Comparison of ENCODE assay signal across 17 cellular contexts in the genomic region with DNA sequence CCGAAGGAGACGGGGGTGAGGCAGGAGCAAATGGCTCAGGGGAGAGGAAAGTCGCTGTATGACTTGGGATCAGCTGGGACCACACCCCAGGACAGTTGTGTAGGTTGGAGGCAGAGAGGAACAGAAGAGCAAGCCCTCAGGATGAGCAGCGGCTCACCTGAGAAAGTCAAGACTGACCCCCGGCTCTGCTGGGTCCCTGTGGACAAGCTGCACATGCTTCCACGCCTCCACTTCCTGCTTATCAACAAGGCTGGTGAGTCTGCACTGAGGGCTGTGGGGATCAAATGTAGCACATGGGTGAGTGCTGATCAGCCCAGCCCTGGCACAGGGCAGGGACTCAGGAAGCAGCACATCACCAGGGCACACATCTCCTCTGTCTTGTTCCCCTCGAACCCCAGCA.
A peak's percentile ranks its signal among the peaks of the same experiment; 100 is the strongest.
DNase-seq lines count a peak whose midpoint lies in the region; ATAC-seq and TF ChIP-seq lines count a peak whose summit lies in the region.
"Had no signal": no experiment of that assay in that cellular context is flagged by ENCODE, and none has a peak within 500 bp of the region (broad histone marks: within the 10 kb centered on the region; RNA-seq: fewer than 3 reads in every experiment).

No MANE protein-coding gene starts in this region.

- peaks cover 8 to 100% (median 94%) of the 10 kb centered on the region in 11 experiments; a peak in 21 of 22 replicates for H4K20me1 ChIP-seq in BLaER1 treated with 17β-estradiol and CSF1 and Interleukin-3, amounts not matched to agents 10 nM and 100 nM
- no peaks in the 10 kb centered on the region for H4K20me1 ChIP-seq in KMS-11 (ENCODE audit: insufficient read depth)

- peak overlapping the region in 1 of 10 experiments; percentile 22; a peak in 2 of 20 replicates for H3K4me3 ChIP-seq in BLaER1 treated with 17β-estradiol and CSF1 and Interleukin-3, amounts not matched to agents 10 nM and 100 nM
- H3K4me3 ChIP-seq in KMS-11 (IDR thresholded peaks at IDR 0.05; ENCODE audit: insufficient read depth, low read depth, low read length) = no peak overlapping the region
- H3K4me3 ChIP-seq in dorsolateral prefrontal cortex = no peak overlapping the region
- H3K4me3 ChIP-seq in sigmoid colon = no peak overlapping the region
- no peak overlapping the region for H3K4me3 ChIP-seq in HAP-1
- H3K4me3 ChIP-seq: Peyer's patch had no signal

- intact Hi-C loops in dorsolateral prefrontal cortex (cut with DNase I) (no loop called here), sigmoid colon (cut with DNase I) (no loop called here)

- no peaks in the 10 kb centered on the region for H3K9me3 ChIP-seq in BLaER1 treated with 17β-estradiol and CSF1 and Interleukin-3, amounts not matched to agents 10 nM and 100 nM (replicated peaks in 1 of 11)
- no peaks in the 10 kb centered on the region for H3K9me3 ChIP-seq in sigmoid colon
- no peaks in the 10 kb centered on the region for H3K9me3 ChIP-seq in HAP-1
- H3K9me3 ChIP-seq: Peyer's patch had no signal

- H3K4me1 ChIP-seq in BLaER1 treated with 17β-estradiol and CSF1 and Interleukin-3, amounts not matched to agents 10 nM and 100 nM = peaks cover 67 to 100% (median 100%) of the 10 kb centered on the region in 10 experiments
- H3K4me1 ChIP-seq in KMS-11 (ENCODE audit: low read depth, poor library complexity, severe bottlenecking) (peaks cover 38% of the 10 kb centered on the region), sigmoid colon (peaks cover 0 to 81% (median 74%) of the 10 kb centered on the region in 4 donors), HAP-1 (no peaks in the 10 kb centered on the region)

- H3K9ac ChIP-seq in BLaER1 treated with 17β-estradiol and CSF1 and Interleukin-3, amounts not matched to agents 10 nM and 100 nM = peak overlapping the region in 4 of 11 experiments; percentile 18 to 54 (median 32); a peak in 5 of 22 replicates
- no peak overlapping the region; the same call in 1 of the 2 replicates for H3K9ac ChIP-seq in KMS-11

- H3K36me3 ChIP-seq in BLaER1 treated with 17β-estradiol and CSF1 and Interleukin-3, amounts not matched to agents 10 nM and 100 nM = peaks cover 0 to 25% (median 4%) of the 10 kb centered on the region in 11 experiments; a peak in 10 of 22 replicates
- H3K36me3 ChIP-seq in KMS-11 (ENCODE audit: insufficient read depth) = no peaks in the 10 kb centered on the region
- H3K36me3 ChIP-seq in sigmoid colon = peaks cover 0 to 17% (median 7%) of the 10 kb centered on the region in 4 donors
- H3K36me3 ChIP-seq in HAP-1 (replicated peaks) = no peaks in the 10 kb centered on the region

- H3K27ac ChIP-seq in BLaER1 treated with 17β-estradiol and CSF1 and Interleukin-3, amounts not matched to agents 10 nM and 100 nM = peak overlapping the region in 6 of 11 experiments; percentile 1 to 59 (median 46); a peak in 9 of 22 replicates
- H3K27ac ChIP-seq in KMS-11 (peak overlapping the region; percentile 78; the same call in 1 of the 2 replicates), dorsolateral prefrontal cortex (peak overlapping the region in 40 of 59 donors; percentile 3 to 98 (median 93)), sigmoid colon (peak overlapping the region; percentile 77 to 87 (median 85))

- no peak for TF ChIP-seq EP300 in sigmoid colon (IDR thresholded peaks at IDR 0.05)

- H3K27me3 ChIP-seq in BLaER1 treated with 17β-estradiol and CSF1 and Interleukin-3, amounts not matched to agents 10 nM and 100 nM = no peaks in the 10 kb centered on the region
- H3K27me3 ChIP-seq in KMS-11 (ENCODE audit: insufficient read depth, low read depth) (no peaks in the 10 kb centered on the region), dorsolateral prefrontal cortex (no peaks in the 10 kb centered on the region), sigmoid colon (no peaks in the 10 kb centered on the region), HAP-1 (ENCODE audit: low read depth) (no peaks in the 10 kb centered on the region)
- H3K27me3 ChIP-seq: Peyer's patch had no signal

- peak overlapping the region; percentile 83 to 97 (median 92) for H3K4me2 ChIP-seq in BLaER1 treated with 17β-estradiol and CSF1 and Interleukin-3, amounts not matched to agents 10 nM and 100 nM
- H3K4me2 ChIP-seq in KMS-11 = peak overlapping the region; percentile 84; the same call in 1 of the 2 replicates

- no peak for TF ChIP-seq POLR2A in sigmoid colon (IDR thresholded peaks at IDR 0.05)

- WGBS in sigmoid colon, 2 donors = 91 to 95% methylated on average over 7 of the region's 7 CpGs

- ATAC-seq in GM21381 (IDR thresholded peaks at IDR 0.05; ENCODE audit: unreplicated experiment) = no peak
- no peak for ATAC-seq in GM21367 (IDR thresholded peaks at IDR 0.05; ENCODE audit: unreplicated experiment)
- ATAC-seq: CD8-positive, alpha-beta T cell had no signal

- TF ChIP-seq CTCF in KMS-11 (conservative IDR thresholded peaks at IDR 0.05; ENCODE audit: low read depth, low read length) = no peak
- TF ChIP-seq CTCF in dorsolateral prefrontal cortex (IDR thresholded peaks at IDR 0.05 in 54 of 56, conservative IDR thresholded peaks at IDR 0.05 in 2 of 56; ENCODE audit: low read depth in 1 of 56, partially characterized antibody in 56 of 56) = no peak
- TF ChIP-seq CTCF in sigmoid colon (IDR thresholded peaks at IDR 0.05) = no peak

- H3K79me2 ChIP-seq in KMS-11 (ENCODE audit: insufficient read depth, low read depth) = no peaks in the 10 kb centered on the region

- no peak overlapping the region for H2AFZ ChIP-seq in KMS-11 (ENCODE audit: low read depth)

- in situ Hi-C loops in HAP-1 (cut with MboI; ENCODE audit: low sequenced_read_pairs) = no loop called here

- DNase-seq in dorsolateral prefrontal cortex = no peak
- no peak for DNase-seq in sigmoid colon
- DNase-seq in HAP-1 (ENCODE audit: low spot score in 2 of 2) = no peak
- no peak for DNase-seq in DMS79 (lab: John Stamatoyannopoulos, UW)
- DNase-seq: AML-193; CD8-positive, alpha-beta T cell; NCI-H1417 treated with DMSO at 0.1 percent for 48 hours; NCI-H2029; NCI-H2171 treated with DMSO at 0.1 percent for 48 hours; NCI-H510A; NCI-H82; Peyer's patch; SHP77 had no signal
